16 cellular contexts compared by ENCODE assay signal in genomic region chr12:60693019-60693626, GRCh38.
"Had no signal": no experiment of that assay in that cellular context is flagged by ENCODE, and none has a peak within 500 bp of the region (broad histone marks: within the 10 kb centered on the region; RNA-seq: fewer than 3 reads in every experiment).

No MANE protein-coding gene starts in this region.

- ATAC-seq: activated T-cell treated with anti-CD3 and anti-CD28 coated beads, Interleukin-2, amount 50 U/mL, for 4 hours; natural killer cell had no signal

- H3K4me3 ChIP-seq: dorsolateral prefrontal cortex, left ventricle myocardium inferior, tibial artery had no signal

- H3K9me3 ChIP-seq: neutrophil had no signal

- H3K36me3 ChIP-seq: left ventricle myocardium inferior, neutrophil, tibial artery had no signal

- DNase-seq: activated CD4-positive, alpha-beta memory T cell treated with anti-CD3 and anti-CD28 coated beads, Interleukin-2, amount 10 ng/mL, durations not matched to agents 7 days and 5 days; activated CD4-positive, alpha-beta T cell treated with anti-CD3 and anti-CD28 coated beads for 4 hours; activated gamma-delta T cell; activated naive CD8-positive, alpha-beta T cell treated with anti-CD3 and anti-CD28 coated beads for 36 hours; activated T-cell treated with anti-CD3 and anti-CD28 coated beads, Interleukin-2, amount 50 U/mL, for 4 hours; dorsolateral prefrontal cortex; endodermal cell; hippocampal formation; left ventricle myocardium inferior; natural killer cell; small intestine; stimulated activated CD4-positive, alpha-beta T cell treated with anti-CD3 and anti-CD28 coated beads, Interleukin-4, amount 100 ng/mL, for 24 hours; stimulated activated naive CD4-positive, alpha-beta T cell; T-helper 2 cell; tibial artery had no signal

- H3K27me3 ChIP-seq: dorsolateral prefrontal cortex, neutrophil, tibial artery had no signal
